In the genomic region with DNA sequence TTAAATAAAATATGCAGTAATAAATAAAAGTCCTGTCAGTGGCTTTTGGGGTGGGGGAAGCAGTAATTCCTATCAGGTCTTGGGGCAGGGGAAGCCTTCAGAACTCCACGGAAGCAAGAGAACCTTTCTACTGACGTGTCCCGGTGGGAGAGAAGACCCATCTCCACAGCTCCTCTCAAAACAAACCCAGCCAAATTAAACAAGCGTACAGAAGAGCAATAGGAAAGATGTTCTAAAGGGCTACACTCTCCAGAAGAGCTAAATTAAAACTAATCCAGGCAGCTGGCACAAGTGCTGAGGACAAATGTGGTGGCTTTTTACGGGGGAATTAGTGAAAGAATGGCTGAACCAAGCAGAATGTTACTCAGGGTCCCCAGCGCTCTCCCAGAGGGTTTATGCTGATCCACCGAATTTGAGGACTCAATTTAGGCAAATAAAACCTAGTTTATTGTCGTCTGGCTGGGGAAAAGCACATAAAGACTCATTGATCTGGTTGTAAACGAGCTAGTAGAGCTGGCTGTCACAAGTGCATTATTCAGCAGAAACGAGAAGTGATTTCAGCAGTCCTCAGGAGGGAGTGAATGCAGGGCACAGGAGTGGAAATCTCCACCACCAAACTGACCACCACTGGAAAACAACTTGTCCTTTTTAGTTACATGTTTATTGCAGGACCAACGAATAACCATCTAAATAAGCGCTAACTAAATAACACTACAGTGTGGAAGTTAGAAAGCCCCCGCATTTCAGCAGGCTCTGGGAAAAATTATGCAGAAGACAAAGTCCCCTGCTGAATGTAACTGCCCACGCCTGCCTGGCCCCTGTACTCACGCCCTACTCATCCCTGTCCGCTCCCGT, we compare ENCODE assay signal across 8 cellular contexts. TPM values are rescaled to one million over a fixed set of nuclear protein-coding genes. Genes with fewer than 3 reads are reported as not detected.
DNase-seq lines count a peak whose midpoint lies in the region; ATAC-seq, FAIRE-seq and TF ChIP-seq lines count a peak whose summit lies in the region.

No MANE protein-coding gene starts in this region.

- H3K9me3 ChIP-seq in K562 (replicated peaks; ENCODE audit: control insufficient read depth, insufficient read depth, low read depth, low read length) (no peaks in the 10 kb centered on the region), OCI-LY7 (ENCODE audit: low read length) (no peaks in the 10 kb centered on the region)

- H3K4me3 Mint-ChIP-seq in naive B cell, result no peak overlapping the region

- H3K4me1 Mint-ChIP-seq in naive B cell, result peaks cover 2 to 17% (median 9%) of the 10 kb centered on the region in 3 donors

- H3K9me2 ChIP-seq in OCI-LY7 (ENCODE audit: insufficient read depth, low read length), result no peaks in the 10 kb centered on the region

- H3K27me3 ChIP-seq in BJ (ENCODE audit: control insufficient read depth, insufficient read depth, low read length) (no peaks in the 10 kb centered on the region), K562 (ENCODE audit: control insufficient read depth in 2 of 2, insufficient read depth in 2 of 2, low read length in 2 of 2) (peaks cover 2 to 11% of the 10 kb centered on the region in 2 experiments; a peak in 3 of 5 replicates)

- ATAC-seq in K562 (peak; percentile 65), naive B cell (ENCODE audit: low read depth in 2 of 2) (peak; percentile 20 to 27)

- no TSS peak for BruUV-seq in K562 (replicated peaks; lab: Mats Ljungman, UMichigan)
- no TSS peak for BruUV-seq in OCI-LY7 (replicated peaks; lab: Mats Ljungman, UMichigan)

- DNase-seq in BJ (ENCODE audit: low read depth) (no peak), LHCN-M2 (ENCODE audit: low read depth) (peak; percentile 36), K562 (ENCODE audit: extremely low read depth in 1 of 4, low spot score in 3 of 4) (no peak), naive B cell (no peak), OCI-M2 (lab: John Stamatoyannopoulos, UW; ENCODE audit: unreplicated experiment) (no peak), posterior vena cava (ENCODE audit: low spot score) (no peak), OCI-LY7 (ENCODE audit: low spot score) (no peak)
- DNase-seq in activated CD4-positive, alpha-beta T cell treated with anti-CD3 and anti-CD28 coated beads, Interleukin-2, amount 50 U/mL, for 48 hours, result no peak

- H3K4me3 ChIP-seq in BJ (ENCODE audit: low read depth, low read length), result peak overlapping the region; percentile 2; the same call in 1 of the 2 replicates
- no peak overlapping the region for H3K4me3 ChIP-seq in K562
- no peak overlapping the region for H3K4me3 ChIP-seq in OCI-LY7 (ENCODE audit: low read depth, low read length, poor library complexity, severe bottlenecking)

- POLR2A ChIA-PET in BJ (lab: Charles Lee), result no interaction called here
- POLR2A ChIA-PET in K562 (lab: Yijun Ruan, JAX), result no interaction called here
- POLR2A ChIA-PET in OCI-LY7 (lab: Charles Lee), result no interaction called here

- no peak overlapping the region for H3K27ac ChIP-seq in K562 (ENCODE audit: extremely low read depth, low read depth, low read length)
- H3K27ac ChIP-seq in OCI-LY7 (ENCODE audit: low read depth, low read length, poor library complexity, severe bottlenecking), result no peak overlapping the region

- intact Hi-C loops in K562 (cut with micrococcal nuclease) (no loop called here), posterior vena cava (cut with DNase I) (loop anchor here in 1 of 2 donors (10.0 kb wide), 1 partner anchor 679 kb away; no protein-coding TSS in a partner anchor), OCI-LY7 (cut with micrococcal nuclease; ENCODE audit: unreplicated experiment) (no loop called here)

- peak overlapping the region in 3 of 6 donors; percentile 4 to 76 (median 49) for H3K27ac Mint-ChIP-seq in naive B cell

- no peak for FAIRE-seq in K562 (lab: Jason Lieb, UNC)

- peaks cover 12 to 58% (median 31%) of the 10 kb centered on the region in 3 donors for H3K27me3 Mint-ChIP-seq in naive B cell

- H3K36me3 ChIP-seq in BJ (ENCODE audit: control insufficient read depth, insufficient read depth, low read length) (no peaks in the 10 kb centered on the region), K562 (ENCODE audit: control insufficient read depth, insufficient read depth, low read length) (no peaks in the 10 kb centered on the region), OCI-LY7 (ENCODE audit: insufficient read depth, low read length) (no peaks in the 10 kb centered on the region)

- CTCF ChIA-PET in BJ (lab: Yijun Ruan, JAX) (interaction anchor here (1.4 to 2.7 kb wide), 4 partner anchors 9 to 685 kb away, joined by 3 to 21 read pairs (median 4); no protein-coding TSS in a partner anchor), K562 (lab: Yijun Ruan, JAX; ENCODE audit: low intra/inter-chr PET ratio) (no interaction called here), OCI-LY7 (lab: Charles Lee; ENCODE audit: unreplicated experiment) (no interaction called here)

- H3K9me3 Mint-ChIP-seq in naive B cell, result peaks cover 0 to 5% (median 0%) of the 10 kb centered on the region in 7 donors

- H3K4me1 ChIP-seq in K562 (replicated peaks in 1 of 2; ENCODE audit: control insufficient read depth in 2 of 2, insufficient read depth in 2 of 2, low read length in 2 of 2) (peaks cover 0 to 3% of the 10 kb centered on the region in 2 experiments; a peak in 1 of 5 replicates), OCI-LY7 (ENCODE audit: insufficient read depth, low read length, poor library complexity, severe bottlenecking) (no peaks in the 10 kb centered on the region)

- TF ChIP-seq EP300 in K562 (IDR thresholded peaks at IDR 0.05; ENCODE audit: low read length), result no peak

- 7% methylated on average over 12 of the region's 17 CpGs for WGBS in K562 (ENCODE audit: insufficient coverage, low coverage, missing lambda C conversion rate)

- in situ Hi-C loops in K562 (cut with MboI), result no loop called here

- no peak for TF ChIP-seq RAD21 in K562 (CRISPR knock-in tag; conservative IDR thresholded peaks at IDR 0.05 in 1 of 2, IDR thresholded peaks at IDR 0.05 in 1 of 2)

- no peaks in the 10 kb centered on the region for H4K20me1 ChIP-seq in K562 (replicated peaks; ENCODE audit: control insufficient read depth, insufficient read depth, low read length)
- H4K20me1 ChIP-seq in OCI-LY7 (ENCODE audit: insufficient read depth, low read length), result no peaks in the 10 kb centered on the region

- TF ChIP-seq CTCF in BJ (IDR thresholded peaks at IDR 0.05; ENCODE audit: insufficient read depth, low read depth, low read length) (no peak), K562 (IDR thresholded peaks at IDR 0.05 in 2 of 3, conservative IDR thresholded peaks at IDR 0.05 in 1 of 3; ENCODE audit: insufficient read depth in 2 of 3, low read depth in 1 of 3, low read length in 3 of 3) (no peak), OCI-LY7 (conservative IDR thresholded peaks at IDR 0.05; ENCODE audit: low read length) (no peak)

- H3K9me1 ChIP-seq in K562 (ENCODE audit: control insufficient read depth, insufficient read depth, low read length), result no peaks in the 10 kb centered on the region

- no peak overlapping the region for H2AFZ ChIP-seq in K562 (ENCODE audit: low read depth, low read length)
- H2AFZ ChIP-seq in OCI-LY7 (ENCODE audit: low read length), result no peak overlapping the region

- H3K36me3 Mint-ChIP-seq in naive B cell, result no peaks in the 10 kb centered on the region

- H3K9ac ChIP-seq in K562 (ENCODE audit: insufficient read depth in 1 of 2, low read depth in 2 of 2, low read length in 2 of 2), result no peak overlapping the region

- TF ChIP-seq POLR2A in K562 (conservative IDR thresholded peaks at IDR 0.05), result no peak

- H3K79me2 ChIP-seq in K562 (ENCODE audit: control insufficient read depth, insufficient read depth, low read length), result no peaks in the 10 kb centered on the region
- H3K79me2 ChIP-seq in OCI-LY7 (ENCODE audit: insufficient read depth, low read depth, low read length), result no peaks in the 10 kb centered on the region

- H3K4me2 ChIP-seq in K562 (ENCODE audit: insufficient read depth, low read length), result no peak overlapping the region
- no peak overlapping the region for H3K4me2 ChIP-seq in OCI-LY7 (ENCODE audit: low read length)

RNA-seq across cellular contexts. Expression of a gene that starts 13.5 kb away (rescaled TPM):
- not detected in 2 replicates for polyA plus RNA-seq in BJ (2011; rRNA removed)
- not detected in 2 replicates for polyA minus RNA-seq in BJ (2011; rRNA and poly(A)+ RNA removed)
- total RNA-seq in LHCN-M2 (2014; rRNA removed), result not detected in 2 replicates
- not detected for polyA plus RNA-seq in LHCN-M2 (2012)
- not detected in 2 replicates for total RNA-seq in K562 (2011; cell fraction: chromatin; rRNA removed; ENCODE audit: low replicate concordance)
- not detected in 2 replicates for total RNA-seq in K562 (2011; cell fraction: nucleolus; rRNA removed)
- not detected in 2 replicates for total RNA-seq in K562 (2011; cell fraction: nucleoplasm; rRNA removed)
- not detected in 2 replicates for total RNA-seq in K562 (2014; rRNA removed)
- not detected in 2 replicates for total RNA-seq in K562 (2014; rRNA removed; fragmentation: Illumina TruSeq; extraction: Trizol)
- total RNA-seq in K562 (2015; rRNA removed; fragmentation: Illumina TruSeq; extraction: Trizol), result not detected in 2 replicates
- total RNA-seq in K562 (2021), result not detected in 2 replicates
- not detected in 2 replicates for polyA plus RNA-seq in K562 (2011; rRNA removed)
- not detected in 2 replicates for polyA plus RNA-seq in K562 (2011; cell fraction: cytosol; rRNA removed)
- polyA plus RNA-seq in K562 (2011; cell fraction: nucleus; rRNA removed), result not detected in 2 replicates
- not detected in 2 replicates for polyA plus RNA-seq in K562 (2012)
- not detected in 2 replicates for polyA plus RNA-seq in K562 (2014; fragmentation: Illumina TruSeq; extraction: Trizol)
- polyA plus RNA-seq in K562 (2014; fragmentation: Nextera tagmentation; extraction: Ambion mirVana), result not detected
- polyA plus RNA-seq in K562 (2014; rRNA removed), result not detected in 2 replicates
- not detected in 2 replicates for polyA minus RNA-seq in K562 (2011; rRNA and poly(A)+ RNA removed)
- not detected in 2 replicates for polyA minus RNA-seq in K562 (2011; cell fraction: cytosol; rRNA and poly(A)+ RNA removed)
- not detected in 2 replicates for polyA minus RNA-seq in K562 (2011; cell fraction: nucleus; rRNA and poly(A)+ RNA removed)
- 1 to 10 TPM in 3 of 6 donors, under 1 TPM in 1, not detected in 2; 0.94 to 3.3 (median 2.5) TPM for polyA plus RNA-seq in naive B cell (ENCODE audit: low read depth in 6 of 6)
- not detected for total RNA-seq in posterior vena cava
- 10.6 and 11.7 TPM in 2 replicates for total RNA-seq in OCI-LY7 (2014; rRNA removed; shearing (Covaris generic))
- 19.2 and 25.1 TPM in 2 replicates for total RNA-seq in OCI-LY7 (2022)

Comparison
In these comparisons a context has a peak if more than half of its experiments do, and no peak if none do; other contexts are left out.
1. RNA of a gene that starts 13.5 kb away (total RNA-seq): 10.6 to 25.1 TPM in OCI-LY7; not detected in LHCN-M2, not detected in K562 and not detected in posterior vena cava; every median in the first group is over 4 times any median in the second.